ENCODE assay signal across 1 cellular context in the genomic region with DNA sequence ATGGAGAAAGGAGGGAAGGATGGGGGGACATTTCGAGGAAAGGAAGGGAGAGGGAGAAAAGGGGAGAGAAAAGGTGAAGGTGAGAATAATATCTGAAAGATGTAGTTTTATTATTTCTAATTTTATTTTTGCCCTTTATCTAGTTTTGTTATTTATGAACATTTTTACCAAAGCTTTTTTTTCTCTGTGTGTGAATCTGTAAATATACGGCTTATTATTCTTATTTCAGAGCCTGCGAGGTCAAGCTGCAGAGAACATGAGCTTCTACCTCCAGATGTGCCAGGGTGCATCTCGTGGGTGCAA.
TF ChIP-seq lines count a peak whose summit lies in the region.

No MANE protein-coding gene starts in this region.

TF ChIP-seq in K562, 482 proteins besides CTCF, POLR2A, EP300 and RAD21 (continued from another document and continues in another):
- TF ChIP-seq, protein P1, sequence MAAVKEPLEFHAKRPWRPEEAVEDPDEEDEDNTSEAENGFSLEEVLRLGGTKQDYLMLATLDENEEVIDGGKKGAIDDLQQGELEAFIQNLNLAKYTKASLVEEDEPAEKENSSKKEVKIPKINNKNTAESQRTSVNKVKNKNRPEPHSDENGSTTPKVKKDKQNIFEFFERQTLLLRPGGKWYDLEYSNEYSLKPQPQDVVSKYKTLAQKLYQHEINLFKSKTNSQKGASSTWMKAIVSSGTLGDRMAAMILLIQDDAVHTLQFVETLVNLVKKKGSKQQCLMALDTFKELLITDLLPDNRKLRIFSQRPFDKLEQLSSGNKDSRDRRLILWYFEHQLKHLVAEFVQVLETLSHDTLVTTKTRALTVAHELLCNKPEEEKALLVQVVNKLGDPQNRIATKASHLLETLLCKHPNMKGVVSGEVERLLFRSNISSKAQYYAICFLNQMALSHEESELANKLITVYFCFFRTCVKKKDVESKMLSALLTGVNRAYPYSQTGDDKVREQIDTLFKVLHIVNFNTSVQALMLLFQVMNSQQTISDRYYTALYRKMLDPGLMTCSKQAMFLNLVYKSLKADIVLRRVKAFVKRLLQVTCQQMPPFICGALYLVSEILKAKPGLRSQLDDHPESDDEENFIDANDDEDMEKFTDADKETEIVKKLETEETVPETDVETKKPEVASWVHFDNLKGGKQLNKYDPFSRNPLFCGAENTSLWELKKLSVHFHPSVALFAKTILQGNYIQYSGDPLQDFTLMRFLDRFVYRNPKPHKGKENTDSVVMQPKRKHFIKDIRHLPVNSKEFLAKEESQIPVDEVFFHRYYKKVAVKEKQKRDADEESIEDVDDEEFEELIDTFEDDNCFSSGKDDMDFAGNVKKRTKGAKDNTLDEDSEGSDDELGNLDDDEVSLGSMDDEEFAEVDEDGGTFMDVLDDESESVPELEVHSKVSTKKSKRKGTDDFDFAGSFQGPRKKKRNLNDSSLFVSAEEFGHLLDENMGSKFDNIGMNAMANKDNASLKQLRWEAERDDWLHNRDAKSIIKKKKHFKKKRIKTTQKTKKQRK (IDR thresholded peaks at IDR 0.05; ENCODE audit: borderline replicate concordance, low read depth, low read length): no peak
- TF ChIP-seq NFIC (IDR thresholded peaks at IDR 0.05): no peak
- peak in 1 of 2 experiments; percentile 41; a peak in 1 of 4 replicates for TF ChIP-seq FOXK2 (conservative IDR thresholded peaks at IDR 0.05 in 1 of 2, IDR thresholded peaks at IDR 0.05 in 1 of 2; ENCODE audit: low read depth in 2 of 2)
- TF ChIP-seq HLTF (IDR thresholded peaks at IDR 0.05): no peak
- TF ChIP-seq NR2C2 (CRISPR knock-in tag; IDR thresholded peaks at IDR 0.05): no peak
- peak; percentile 61 for TF ChIP-seq NR2C2 (tag; IDR thresholded peaks at IDR 0.05)
- no peak for TF ChIP-seq RBFOX2 (IDR thresholded peaks at IDR 0.05; ENCODE audit: low read depth, low read length)
- TF ChIP-seq, protein P2, sequence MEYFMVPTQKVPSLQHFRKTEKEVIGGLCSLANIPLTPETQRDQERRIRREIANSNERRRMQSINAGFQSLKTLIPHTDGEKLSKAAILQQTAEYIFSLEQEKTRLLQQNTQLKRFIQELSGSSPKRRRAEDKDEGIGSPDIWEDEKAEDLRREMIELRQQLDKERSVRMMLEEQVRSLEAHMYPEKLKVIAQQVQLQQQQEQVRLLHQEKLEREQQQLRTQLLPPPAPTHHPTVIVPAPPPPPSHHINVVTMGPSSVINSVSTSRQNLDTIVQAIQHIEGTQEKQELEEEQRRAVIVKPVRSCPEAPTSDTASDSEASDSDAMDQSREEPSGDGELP (CRISPR knock-in tag; IDR thresholded peaks at IDR 0.05; ENCODE audit: borderline replicate concordance): no peak
- TF ChIP-seq WHSC1 (IDR thresholded peaks at IDR 0.05; ENCODE audit: low read length): no peak
- TF ChIP-seq, protein P3, sequence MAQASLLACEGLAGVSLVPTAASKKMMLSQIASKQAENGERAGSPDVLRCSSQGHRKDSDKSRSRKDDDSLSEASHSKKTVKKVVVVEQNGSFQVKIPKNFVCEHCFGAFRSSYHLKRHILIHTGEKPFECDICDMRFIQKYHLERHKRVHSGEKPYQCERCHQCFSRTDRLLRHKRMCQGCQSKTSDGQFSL (CRISPR knock-in tag; IDR thresholded peaks at IDR 0.05): no peak
- TF ChIP-seq, protein P3 (tag; IDR thresholded peaks at IDR 0.05): no peak
- TF ChIP-seq, protein P4, sequence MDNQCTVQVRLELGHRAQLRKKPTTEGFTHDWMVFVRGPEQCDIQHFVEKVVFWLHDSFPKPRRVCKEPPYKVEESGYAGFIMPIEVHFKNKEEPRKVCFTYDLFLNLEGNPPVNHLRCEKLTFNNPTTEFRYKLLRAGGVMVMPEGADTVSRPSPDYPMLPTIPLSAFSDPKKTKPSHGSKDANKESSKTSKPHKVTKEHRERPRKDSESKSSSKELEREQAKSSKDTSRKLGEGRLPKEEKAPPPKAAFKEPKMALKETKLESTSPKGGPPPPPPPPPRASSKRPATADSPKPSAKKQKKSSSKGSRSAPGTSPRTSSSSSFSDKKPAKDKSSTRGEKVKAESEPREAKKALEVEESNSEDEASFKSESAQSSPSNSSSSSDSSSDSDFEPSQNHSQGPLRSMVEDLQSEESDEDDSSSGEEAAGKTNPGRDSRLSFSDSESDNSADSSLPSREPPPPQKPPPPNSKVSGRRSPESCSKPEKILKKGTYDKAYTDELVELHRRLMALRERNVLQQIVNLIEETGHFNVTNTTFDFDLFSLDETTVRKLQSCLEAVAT (IDR thresholded peaks at IDR 0.05): peak; percentile 57 to 62; a peak in 1 of 4 replicates
- TF ChIP-seq ETV6 (IDR thresholded peaks at IDR 0.05; ENCODE audit: borderline replicate concordance in 1 of 2, low read depth in 2 of 2, low read length in 1 of 2): no peak
- TF ChIP-seq ETV6 (CRISPR knock-in tag; IDR thresholded peaks at IDR 0.05; ENCODE audit: borderline replicate concordance): no peak
- TF ChIP-seq SMARCA4 (IDR thresholded peaks at IDR 0.05): no peak
- TF ChIP-seq MTA1 (IDR thresholded peaks at IDR 0.05; ENCODE audit: borderline replicate concordance): peak; percentile 16; the same call in 1 of the 2 replicates
- TF ChIP-seq, protein P5, sequence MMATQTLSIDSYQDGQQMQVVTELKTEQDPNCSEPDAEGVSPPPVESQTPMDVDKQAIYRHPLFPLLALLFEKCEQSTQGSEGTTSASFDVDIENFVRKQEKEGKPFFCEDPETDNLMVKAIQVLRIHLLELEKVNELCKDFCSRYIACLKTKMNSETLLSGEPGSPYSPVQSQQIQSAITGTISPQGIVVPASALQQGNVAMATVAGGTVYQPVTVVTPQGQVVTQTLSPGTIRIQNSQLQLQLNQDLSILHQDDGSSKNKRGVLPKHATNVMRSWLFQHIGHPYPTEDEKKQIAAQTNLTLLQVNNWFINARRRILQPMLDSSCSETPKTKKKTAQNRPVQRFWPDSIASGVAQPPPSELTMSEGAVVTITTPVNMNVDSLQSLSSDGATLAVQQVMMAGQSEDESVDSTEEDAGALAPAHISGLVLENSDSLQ (IDR thresholded peaks at IDR 0.05): no peak
- peak; percentile 59 for TF ChIP-seq L3MBTL2 (IDR thresholded peaks at IDR 0.05)
- TF ChIP-seq ZFX (CRISPR knock-in tag; IDR thresholded peaks at IDR 0.05): no peak
- TF ChIP-seq BRF1 (IDR thresholded peaks at IDR 0.05; ENCODE audit: borderline replicate concordance, extremely low read depth, insufficient read length): no peak
- no peak for TF ChIP-seq KAT8 (IDR thresholded peaks at IDR 0.05; ENCODE audit: low read depth)
- no peak for TF ChIP-seq ZNF384 (IDR thresholded peaks at IDR 0.05; ENCODE audit: low read depth, low read length)
- TF ChIP-seq, protein P6, sequence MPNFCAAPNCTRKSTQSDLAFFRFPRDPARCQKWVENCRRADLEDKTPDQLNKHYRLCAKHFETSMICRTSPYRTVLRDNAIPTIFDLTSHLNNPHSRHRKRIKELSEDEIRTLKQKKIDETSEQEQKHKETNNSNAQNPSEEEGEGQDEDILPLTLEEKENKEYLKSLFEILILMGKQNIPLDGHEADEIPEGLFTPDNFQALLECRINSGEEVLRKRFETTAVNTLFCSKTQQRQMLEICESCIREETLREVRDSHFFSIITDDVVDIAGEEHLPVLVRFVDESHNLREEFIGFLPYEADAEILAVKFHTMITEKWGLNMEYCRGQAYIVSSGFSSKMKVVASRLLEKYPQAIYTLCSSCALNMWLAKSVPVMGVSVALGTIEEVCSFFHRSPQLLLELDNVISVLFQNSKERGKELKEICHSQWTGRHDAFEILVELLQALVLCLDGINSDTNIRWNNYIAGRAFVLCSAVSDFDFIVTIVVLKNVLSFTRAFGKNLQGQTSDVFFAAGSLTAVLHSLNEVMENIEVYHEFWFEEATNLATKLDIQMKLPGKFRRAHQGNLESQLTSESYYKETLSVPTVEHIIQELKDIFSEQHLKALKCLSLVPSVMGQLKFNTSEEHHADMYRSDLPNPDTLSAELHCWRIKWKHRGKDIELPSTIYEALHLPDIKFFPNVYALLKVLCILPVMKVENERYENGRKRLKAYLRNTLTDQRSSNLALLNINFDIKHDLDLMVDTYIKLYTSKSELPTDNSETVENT (CRISPR knock-in tag; IDR thresholded peaks at IDR 0.05): no peak
- no peak for TF ChIP-seq ATF7 (IDR thresholded peaks at IDR 0.05)
- TF ChIP-seq NEUROD1 (IDR thresholded peaks at IDR 0.05; ENCODE audit: borderline replicate concordance, low read depth, low read length, partially characterized antibody): no peak
- no peak for TF ChIP-seq NR1H2 (CRISPR knock-in tag; IDR thresholded peaks at IDR 0.05)
- TF ChIP-seq, protein P7, sequence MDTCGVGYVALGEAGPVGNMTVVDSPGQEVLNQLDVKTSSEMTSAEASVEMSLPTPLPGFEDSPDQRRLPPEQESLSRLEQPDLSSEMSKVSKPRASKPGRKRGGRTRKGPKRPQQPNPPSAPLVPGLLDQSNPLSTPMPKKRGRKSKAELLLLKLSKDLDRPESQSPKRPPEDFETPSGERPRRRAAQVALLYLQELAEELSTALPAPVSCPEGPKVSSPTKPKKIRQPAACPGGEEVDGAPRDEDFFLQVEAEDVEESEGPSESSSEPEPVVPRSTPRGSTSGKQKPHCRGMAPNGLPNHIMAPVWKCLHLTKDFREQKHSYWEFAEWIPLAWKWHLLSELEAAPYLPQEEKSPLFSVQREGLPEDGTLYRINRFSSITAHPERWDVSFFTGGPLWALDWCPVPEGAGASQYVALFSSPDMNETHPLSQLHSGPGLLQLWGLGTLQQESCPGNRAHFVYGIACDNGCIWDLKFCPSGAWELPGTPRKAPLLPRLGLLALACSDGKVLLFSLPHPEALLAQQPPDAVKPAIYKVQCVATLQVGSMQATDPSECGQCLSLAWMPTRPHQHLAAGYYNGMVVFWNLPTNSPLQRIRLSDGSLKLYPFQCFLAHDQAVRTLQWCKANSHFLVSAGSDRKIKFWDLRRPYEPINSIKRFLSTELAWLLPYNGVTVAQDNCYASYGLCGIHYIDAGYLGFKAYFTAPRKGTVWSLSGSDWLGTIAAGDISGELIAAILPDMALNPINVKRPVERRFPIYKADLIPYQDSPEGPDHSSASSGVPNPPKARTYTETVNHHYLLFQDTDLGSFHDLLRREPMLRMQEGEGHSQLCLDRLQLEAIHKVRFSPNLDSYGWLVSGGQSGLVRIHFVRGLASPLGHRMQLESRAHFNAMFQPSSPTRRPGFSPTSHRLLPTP (IDR thresholded peaks at IDR 0.05; ENCODE audit: borderline replicate concordance, extremely low read depth, insufficient read length): no peak
- no peak for TF ChIP-seq DIDO1 (tag; IDR thresholded peaks at IDR 0.05; ENCODE audit: low read depth)
- TF ChIP-seq KDM2B (CRISPR knock-in tag; IDR thresholded peaks at IDR 0.05): no peak
- TF ChIP-seq ELF1 (tag; IDR thresholded peaks at IDR 0.05): no peak
- no peak for TF ChIP-seq LCOR (CRISPR knock-in tag; IDR thresholded peaks at IDR 0.05)
- TF ChIP-seq POLR3G (IDR thresholded peaks at IDR 0.05; ENCODE audit: extremely low read depth, insufficient read length, insufficient replicate concordance): no peak
- TF ChIP-seq, protein P8, sequence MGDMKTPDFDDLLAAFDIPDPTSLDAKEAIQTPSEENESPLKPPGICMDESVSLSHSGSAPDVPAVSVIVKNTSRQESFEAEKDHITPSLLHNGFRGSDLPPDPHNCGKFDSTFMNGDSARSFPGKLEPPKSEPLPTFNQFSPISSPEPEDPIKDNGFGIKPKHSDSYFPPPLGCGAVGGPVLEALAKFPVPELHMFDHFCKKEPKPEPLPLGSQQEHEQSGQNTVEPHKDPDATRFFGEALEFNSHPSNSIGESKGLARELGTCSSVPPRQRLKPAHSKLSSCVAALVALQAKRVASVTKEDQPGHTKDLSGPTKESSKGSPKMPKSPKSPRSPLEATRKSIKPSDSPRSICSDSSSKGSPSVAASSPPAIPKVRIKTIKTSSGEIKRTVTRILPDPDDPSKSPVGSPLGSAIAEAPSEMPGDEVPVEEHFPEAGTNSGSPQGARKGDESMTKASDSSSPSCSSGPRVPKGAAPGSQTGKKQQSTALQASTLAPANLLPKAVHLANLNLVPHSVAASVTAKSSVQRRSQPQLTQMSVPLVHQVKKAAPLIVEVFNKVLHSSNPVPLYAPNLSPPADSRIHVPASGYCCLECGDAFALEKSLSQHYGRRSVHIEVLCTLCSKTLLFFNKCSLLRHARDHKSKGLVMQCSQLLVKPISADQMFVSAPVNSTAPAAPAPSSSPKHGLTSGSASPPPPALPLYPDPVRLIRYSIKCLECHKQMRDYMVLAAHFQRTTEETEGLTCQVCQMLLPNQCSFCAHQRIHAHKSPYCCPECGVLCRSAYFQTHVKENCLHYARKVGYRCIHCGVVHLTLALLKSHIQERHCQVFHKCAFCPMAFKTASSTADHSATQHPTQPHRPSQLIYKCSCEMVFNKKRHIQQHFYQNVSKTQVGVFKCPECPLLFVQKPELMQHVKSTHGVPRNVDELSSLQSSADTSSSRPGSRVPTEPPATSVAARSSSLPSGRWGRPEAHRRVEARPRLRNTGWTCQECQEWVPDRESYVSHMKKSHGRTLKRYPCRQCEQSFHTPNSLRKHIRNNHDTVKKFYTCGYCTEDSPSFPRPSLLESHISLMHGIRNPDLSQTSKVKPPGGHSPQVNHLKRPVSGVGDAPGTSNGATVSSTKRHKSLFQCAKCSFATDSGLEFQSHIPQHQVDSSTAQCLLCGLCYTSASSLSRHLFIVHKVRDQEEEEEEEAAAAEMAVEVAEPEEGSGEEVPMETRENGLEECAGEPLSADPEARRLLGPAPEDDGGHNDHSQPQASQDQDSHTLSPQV (IDR thresholded peaks at IDR 0.05): peak; percentile 19; the same call in 1 of the 2 replicates
- TF ChIP-seq EP400 (IDR thresholded peaks at IDR 0.05): 0 out of 2 replicates have a peak, but pooled peaks have one; percentile 1
- TF ChIP-seq, protein P9, sequence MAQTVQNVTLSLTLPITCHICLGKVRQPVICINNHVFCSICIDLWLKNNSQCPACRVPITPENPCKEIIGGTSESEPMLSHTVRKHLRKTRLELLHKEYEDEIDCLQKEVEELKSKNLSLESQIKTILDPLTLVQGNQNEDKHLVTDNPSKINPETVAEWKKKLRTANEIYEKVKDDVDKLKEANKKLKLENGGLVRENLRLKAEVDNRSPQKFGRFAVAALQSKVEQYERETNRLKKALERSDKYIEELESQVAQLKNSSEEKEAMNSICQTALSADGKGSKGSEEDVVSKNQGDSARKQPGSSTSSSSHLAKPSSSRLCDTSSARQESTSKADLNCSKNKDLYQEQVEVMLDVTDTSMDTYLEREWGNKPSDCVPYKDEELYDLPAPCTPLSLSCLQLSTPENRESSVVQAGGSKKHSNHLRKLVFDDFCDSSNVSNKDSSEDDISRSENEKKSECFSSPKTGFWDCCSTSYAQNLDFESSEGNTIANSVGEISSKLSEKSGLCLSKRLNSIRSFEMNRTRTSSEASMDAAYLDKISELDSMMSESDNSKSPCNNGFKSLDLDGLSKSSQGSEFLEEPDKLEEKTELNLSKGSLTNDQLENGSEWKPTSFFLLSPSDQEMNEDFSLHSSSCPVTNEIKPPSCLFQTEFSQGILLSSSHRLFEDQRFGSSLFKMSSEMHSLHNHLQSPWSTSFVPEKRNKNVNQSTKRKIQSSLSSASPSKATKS (CRISPR knock-in tag; IDR thresholded peaks at IDR 0.05): no peak
- no peak for TF ChIP-seq SMAD2 (IDR thresholded peaks at IDR 0.05; ENCODE audit: low read depth, low read length)
- TF ChIP-seq CBFB (CRISPR knock-in tag; IDR thresholded peaks at IDR 0.05): no peak
- TF ChIP-seq ARID1B (IDR thresholded peaks at IDR 0.05): 0 out of 2 replicates have a peak, but pooled peaks have one; percentile 6
- TF ChIP-seq PHF21A (IDR thresholded peaks at IDR 0.05; ENCODE audit: borderline replicate concordance, low read depth): no peak
